Comparison of ENCODE assay signal across 8 cellular contexts in the genomic region with DNA sequence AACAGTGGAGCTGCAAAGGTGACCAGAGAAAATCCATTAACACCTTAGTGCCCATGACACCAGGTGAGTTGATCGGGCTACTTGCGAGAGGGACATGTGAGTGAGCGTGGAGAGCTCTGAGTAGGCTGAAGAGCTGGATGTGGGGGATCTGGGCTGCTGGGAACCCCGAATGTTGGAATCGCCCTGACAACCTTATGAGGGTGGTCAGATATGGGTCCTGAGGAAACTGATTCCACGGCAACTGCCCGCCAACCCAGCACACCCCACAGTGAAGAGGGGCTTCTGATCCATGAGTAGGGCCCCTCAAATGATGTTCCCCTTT. TPM values are rescaled to one million over a fixed set of nuclear protein-coding genes. Genes with fewer than 3 reads are reported as not detected.
A peak's percentile ranks its signal among the peaks of the same experiment; 100 is the strongest.
DNase-seq lines count a peak whose midpoint lies in the region; ATAC-seq and TF ChIP-seq lines count a peak whose summit lies in the region.

No MANE protein-coding gene starts in this region.

- DNase-seq in SK-N-DZ (ENCODE audit: low spot score): peak; percentile 13
- DNase-seq in fibroblast of the aortic adventitia (ENCODE audit: low read depth): no peak
- DNase-seq in putamen (ENCODE audit: low spot score): no peak
- DNase-seq in hepatic stellate cell (ENCODE audit: low spot score): no peak
- no peak for DNase-seq in NOMO-1 treated with DMSO at 0.1 percent for 48 hours (lab: John Stamatoyannopoulos, UW; ENCODE audit: unreplicated experiment)

- peaks cover 3% of the 10 kb centered on the region for H3K4me1 ChIP-seq in rectal smooth muscle tissue (ENCODE audit: control insufficient read depth, insufficient read depth, low read length)

- H3K36me3 ChIP-seq in rectal smooth muscle tissue (ENCODE audit: control insufficient read depth, insufficient read depth, low read length): no peaks in the 10 kb centered on the region

- H3K4me3 ChIP-seq in fibroblast of the aortic adventitia (ENCODE audit: low read depth, low read length) (peak overlapping the region; percentile 86), rectal smooth muscle tissue (ENCODE audit: low read length) (peak overlapping the region; percentile 94)

- H3K9ac ChIP-seq in rectal smooth muscle tissue (ENCODE audit: low read length): peak overlapping the region; percentile 89

- H3K27me3 ChIP-seq in rectal smooth muscle tissue (ENCODE audit: control insufficient read depth, insufficient read depth, low read length): no peaks in the 10 kb centered on the region

- peak; percentile 1 for ATAC-seq in GM18907 (IDR thresholded peaks at IDR 0.05; ENCODE audit: unreplicated experiment)
- no peak for ATAC-seq in GM21447 (IDR thresholded peaks at IDR 0.05; ENCODE audit: unreplicated experiment)

- no peak for TF ChIP-seq CTCF in fibroblast of the aortic adventitia (IDR thresholded peaks at IDR 0.05; ENCODE audit: insufficient read depth, low read length)

- peak overlapping the region; percentile 88 for H3K27ac ChIP-seq in rectal smooth muscle tissue (ENCODE audit: low read depth, low read length)

RNA-seq across cellular contexts. Expression of a gene that starts 0.7 kb away (rescaled TPM):
- polyA plus RNA-seq in SK-N-DZ (2014; cell fraction: cytosol; rRNA removed): 26.7 and 41.3 TPM in 2 replicates
- 26.5 and 27.6 TPM in 2 replicates for polyA plus RNA-seq in SK-N-DZ (2014; cell fraction: nucleus; rRNA removed)
- 261 and 1,037 TPM in 2 replicates for total RNA-seq in fibroblast of the aortic adventitia (ENCODE audit: low replicate concordance)
